20 cellular contexts compared by ENCODE assay signal in genomic region chrX:10525381-10525780, GRCh38.
DNase-seq lines count a peak whose midpoint lies in the region; ATAC-seq and TF ChIP-seq lines count a peak whose summit lies in the region.
"Had no signal": no experiment of that assay in that cellular context is flagged by ENCODE, and none has a peak within 500 bp of the region (broad histone marks: within the 10 kb centered on the region; RNA-seq: fewer than 3 reads in every experiment).

No MANE protein-coding gene starts in this region.

- H3K9me3 ChIP-seq in left ventricle myocardium inferior (replicated peaks) (no peaks in the 10 kb centered on the region), adipocyte (ENCODE audit: control insufficient read depth, low read length) (no peaks in the 10 kb centered on the region), ovary (no peaks in the 10 kb centered on the region)

- no peak for DNase-seq in left ventricle myocardium inferior
- DNase-seq in left ventricle myocardium superior: no peak
- DNase-seq in adipocyte (ENCODE audit: low read depth): peak; percentile 26
- DNase-seq in fibroblast of villous mesenchyme (ENCODE audit: low read depth): peak; percentile 49
- DNase-seq in ovary: no peak
- no peak for DNase-seq in activated T-cell treated with anti-CD3 and anti-CD28 coated beads, Interleukin-2, amount 50 U/mL, for 24 hours
- no peak for DNase-seq in GDM1 (lab: John Stamatoyannopoulos, UW)
- DNase-seq: CD4-positive, CD25-positive, alpha-beta regulatory T cell; CD8-positive, alpha-beta memory T cell; COR-L47; DMS 273 treated with DMSO at 0.1 percent for 48 hours; DMS53; GF-D8 had no signal

- H3K27me3 ChIP-seq in left ventricle myocardium inferior (ENCODE audit: low read depth): no peaks in the 10 kb centered on the region
- H3K27me3 ChIP-seq in adipocyte (replicated peaks; ENCODE audit: control insufficient read depth, insufficient read depth, low read length): no peaks in the 10 kb centered on the region
- H3K27me3 ChIP-seq in ovary: no peaks in the 10 kb centered on the region

- H3K4me3 Mint-ChIP-seq in activated T-cell treated with anti-CD3 and anti-CD28 coated beads, Interleukin-2, amount 50 U/mL, for 24 hours: no peak overlapping the region
- H3K4me3 Mint-ChIP-seq: B cell; CD8-positive, alpha-beta memory T cell; GM23338; IgD-negative memory B cell had no signal

- H3K27ac Mint-ChIP-seq in activated T-cell treated with anti-CD3 and anti-CD28 coated beads, Interleukin-2, amount 50 U/mL, for 24 hours: no peak overlapping the region
- H3K27ac Mint-ChIP-seq: B cell; CD4-positive, CD25-positive, alpha-beta regulatory T cell; CD8-positive, alpha-beta memory T cell; GM23338 had no signal

- H3K27me3 Mint-ChIP-seq in activated T-cell treated with anti-CD3 and anti-CD28 coated beads, Interleukin-2, amount 50 U/mL, for 24 hours: peaks cover 8% of the 10 kb centered on the region
- H3K27me3 Mint-ChIP-seq: CD4-positive, CD25-positive, alpha-beta regulatory T cell; IgD-negative memory B cell had no signal

- TF ChIP-seq CTCF in left ventricle myocardium inferior (IDR thresholded peaks at IDR 0.05; ENCODE audit: borderline replicate concordance): no peak
- no peak for TF ChIP-seq CTCF in fibroblast of villous mesenchyme (IDR thresholded peaks at IDR 0.05; ENCODE audit: insufficient read depth, low read depth, low read length)
- TF ChIP-seq CTCF in ovary (IDR thresholded peaks at IDR 0.05): no peak

- H3K9ac ChIP-seq in adipocyte (ENCODE audit: low read length): no peak overlapping the region
- H3K9ac ChIP-seq: BLaER1 treated with 17β-estradiol and CSF1 and Interleukin-3, amounts not matched to agents 10 nM and 100 nM had no signal

- H3K4me1 ChIP-seq in left ventricle myocardium inferior (no peaks in the 10 kb centered on the region), adipocyte (ENCODE audit: control insufficient read depth, insufficient read depth, low read length) (peaks cover 6% of the 10 kb centered on the region), ovary (ENCODE audit: insufficient read depth) (no peaks in the 10 kb centered on the region)

- WGBS in ovary, 3 donors: 48 to 58% (median 55%) methylated on average over 5 of the region's 5 CpGs

- H3K36me3 ChIP-seq in left ventricle myocardium inferior: no peaks in the 10 kb centered on the region
- H3K36me3 ChIP-seq in adipocyte (ENCODE audit: control insufficient read depth, insufficient read depth, low read length, severe bottlenecking): no peaks in the 10 kb centered on the region
- H3K36me3 ChIP-seq in ovary: no peaks in the 10 kb centered on the region
- H3K36me3 ChIP-seq: BLaER1 treated with 17β-estradiol and CSF1 and Interleukin-3, amounts not matched to agents 10 nM and 100 nM had no signal

- intact Hi-C loops in left ventricle myocardium inferior (cut with micrococcal nuclease) (no loop called here), left ventricle myocardium superior (cut with micrococcal nuclease) (no loop called here), ovary (cut with DNase I) (no loop called here)

- H3K4me1 Mint-ChIP-seq in activated T-cell treated with anti-CD3 and anti-CD28 coated beads, Interleukin-2, amount 50 U/mL, for 24 hours (ENCODE audit: low read depth): no peaks in the 10 kb centered on the region
- H3K4me1 Mint-ChIP-seq: B cell; CD4-positive, CD25-positive, alpha-beta regulatory T cell; CD8-positive, alpha-beta memory T cell; IgD-negative memory B cell had no signal

- ATAC-seq in left ventricle myocardium superior: no peak
- ATAC-seq in activated CD4-positive, CD25-positive, alpha-beta regulatory T cell treated with anti-CD3 and anti-CD28 coated beads, Interleukin-2, amount 50 U/mL, for 24 hours: no peak
- ATAC-seq: GM23338, HCT116 had no signal

- H3K36me3 Mint-ChIP-seq in activated T-cell treated with anti-CD3 and anti-CD28 coated beads, Interleukin-2, amount 50 U/mL, for 24 hours (ENCODE audit: low read depth): no peaks in the 10 kb centered on the region
- H3K36me3 Mint-ChIP-seq: CD4-positive, CD25-positive, alpha-beta regulatory T cell; CD8-positive, alpha-beta memory T cell; IgD-negative memory B cell had no signal

- H3K4me3 ChIP-seq in left ventricle myocardium inferior: no peak overlapping the region
- H3K4me3 ChIP-seq in adipocyte (ENCODE audit: low read length): no peak overlapping the region
- H3K4me3 ChIP-seq in fibroblast of villous mesenchyme (ENCODE audit: low read depth, low read length): no peak overlapping the region
- H3K4me3 ChIP-seq in ovary: no peak overlapping the region
- H3K4me3 ChIP-seq: BLaER1 treated with 17β-estradiol and CSF1 and Interleukin-3, amounts not matched to agents 10 nM and 100 nM; GM23338 had no signal

- no peaks in the 10 kb centered on the region for H3K9me3 Mint-ChIP-seq in activated T-cell treated with anti-CD3 and anti-CD28 coated beads, Interleukin-2, amount 50 U/mL, for 24 hours
- H3K9me3 Mint-ChIP-seq: GM23338 had no signal

- TF ChIP-seq POLR2A in ovary (IDR thresholded peaks at IDR 0.05): no peak

- H3K27ac ChIP-seq in left ventricle myocardium inferior (replicated peaks) (peak overlapping the region; percentile 5), ovary (no peak overlapping the region)
- H3K27ac ChIP-seq: 22Rv1; BLaER1 treated with 17β-estradiol and CSF1 and Interleukin-3, amounts not matched to agents 10 nM and 100 nM had no signal

- no peak for TF ChIP-seq EP300 in ovary (IDR thresholded peaks at IDR 0.05)

Comparison
In these comparisons a context has a peak if more than half of its experiments do, and no peak if none do; other contexts are left out.
1. DNase-seq: peak in adipocyte (single experiment) and fibroblast of villous mesenchyme (single experiment); none in left ventricle myocardium inferior (single experiment), left ventricle myocardium superior (single experiment), ovary (0 of 5), activated T-cell treated with anti-CD3 and anti-CD28 coated beads, Interleukin-2, amount 50 U/mL, for 24 hours (single experiment) and GDM1 (single experiment).